12 cellular contexts compared by ENCODE assay signal in the genomic region with DNA sequence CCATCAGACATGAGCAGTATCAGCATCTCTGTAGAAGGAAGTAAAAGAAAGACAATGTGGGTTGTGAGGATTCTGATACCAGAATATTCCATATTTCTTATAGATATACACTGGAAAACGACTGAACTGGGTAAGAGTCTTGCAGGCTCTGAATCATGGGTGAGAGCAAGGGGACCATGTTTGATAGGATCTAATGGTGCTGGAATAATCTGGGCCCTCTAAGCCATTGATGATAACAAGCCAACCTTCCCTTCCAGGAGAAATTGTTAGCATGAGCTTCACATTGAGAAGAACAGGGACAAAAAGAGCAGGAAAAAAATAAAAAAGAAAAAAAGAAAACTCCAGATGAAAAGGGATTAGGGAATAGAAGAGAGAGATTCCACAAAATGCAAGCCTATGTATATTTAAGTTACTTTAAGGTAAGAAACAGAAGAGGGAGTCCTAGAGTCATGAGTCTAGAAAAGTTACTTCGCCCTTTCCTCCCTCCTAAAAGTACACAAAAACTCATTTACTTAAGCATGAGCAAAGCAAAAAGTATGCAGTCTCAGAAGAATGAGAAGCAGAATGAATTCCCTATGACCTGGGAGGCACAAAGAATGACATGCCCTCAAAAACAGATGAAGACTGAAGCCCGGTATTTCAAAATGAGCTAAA.
DNase-seq lines count a peak whose midpoint lies in the region; ATAC-seq and TF ChIP-seq lines count a peak whose summit lies in the region.
"Had no signal": no experiment of that assay in that cellular context is flagged by ENCODE, and none has a peak within 500 bp of the region (broad histone marks: within the 10 kb centered on the region; RNA-seq: fewer than 3 reads in every experiment).

No MANE protein-coding gene starts in this region.

- H3K27me3 ChIP-seq in Loucy (ENCODE audit: insufficient read depth, low read length, poor library complexity, severe bottlenecking) = no peaks in the 10 kb centered on the region
- H3K27me3 ChIP-seq: tibial artery had no signal

- no TSS peak for BruUV-seq in Calu3 (replicated peaks; lab: Mats Ljungman, UMichigan)

- no peaks in the 10 kb centered on the region for H3K27me3 Mint-ChIP-seq in Calu3 (ENCODE audit: unreplicated experiment)

- no peaks in the 10 kb centered on the region for H3K36me3 Mint-ChIP-seq in Calu3 (ENCODE audit: insufficient read depth, unreplicated experiment)

- ATAC-seq in omental fat pad (ENCODE audit: low FRiP score) = peak; percentile 23
- ATAC-seq in HG03457 (IDR thresholded peaks at IDR 0.05; ENCODE audit: unreplicated experiment) = no peak
- no peak for ATAC-seq in HG02870 (IDR thresholded peaks at IDR 0.05; ENCODE audit: unreplicated experiment)
- ATAC-seq: Right ventricle myocardium inferior had no signal

- no peaks in the 10 kb centered on the region for H3K4me1 ChIP-seq in Loucy (ENCODE audit: insufficient read depth, low read length, poor library complexity, severe bottlenecking)

- no peaks in the 10 kb centered on the region for H3F3A ChIP-seq in Loucy (ENCODE audit: low read depth)

- H3K9me3 ChIP-seq in Loucy (ENCODE audit: insufficient read depth, low read depth, low read length) = no peaks in the 10 kb centered on the region
- H3K9me3 ChIP-seq: tibial artery had no signal

- TF ChIP-seq CTCF in Calu3 (IDR thresholded peaks at IDR 0.05; ENCODE audit: unreplicated experiment) (no peak), Loucy (conservative IDR thresholded peaks at IDR 0.05; ENCODE audit: low read length) (peak; percentile 51), epithelial cell of esophagus (IDR thresholded peaks at IDR 0.05; ENCODE audit: insufficient read depth, low read depth, low read length, missing control alignments) (peak; percentile 30), omental fat pad (IDR thresholded peaks at IDR 0.05) (no peak)

- H3K4me2 ChIP-seq in Loucy (ENCODE audit: low read depth, low read length, poor library complexity, severe bottlenecking) = no peak overlapping the region

- no peak overlapping the region for H3K9ac ChIP-seq in Loucy (ENCODE audit: low read depth, low read length, poor library complexity, severe bottlenecking)

- H3K36me3 ChIP-seq in Loucy (ENCODE audit: insufficient read depth, low read length) = no peaks in the 10 kb centered on the region
- H3K36me3 ChIP-seq: tibial artery had no signal

- no peaks in the 10 kb centered on the region for H3K79me2 ChIP-seq in Loucy (ENCODE audit: insufficient read depth, low read length)

- no peak overlapping the region for H3K27ac Mint-ChIP-seq in Calu3 (ENCODE audit: unreplicated experiment)

- DNase-seq in Calu3 (peak; percentile 18), epithelial cell of esophagus (ENCODE audit: low read depth) (peak; percentile 74), omental fat pad (ENCODE audit: low spot score) (no peak), cerebellar nuclear complex (lab: John Stamatoyannopoulos, UW) (no peak), NCI-H2196 (lab: John Stamatoyannopoulos, UW; ENCODE audit: unreplicated experiment) (no peak)
- DNase-seq: NCI-H1436 treated with DMSO at 0.1 percent for 48 hours; stimulated activated CD4-positive, alpha-beta T cell treated with anti-CD3 and anti-CD28 coated beads, Interleukin-2, amount 100 ng/mL, for 48 hours; tibial artery had no signal

- H3K4me1 Mint-ChIP-seq in Calu3 (ENCODE audit: low read depth, unreplicated experiment) = peaks cover 22% of the 10 kb centered on the region

- intact Hi-C loops in Calu3 (cut with micrococcal nuclease; ENCODE audit: unreplicated experiment) = no loop called here

- CTCF ChIA-PET in Calu3 (lab: Charles Lee) = interaction anchor here (0.6 to 1.4 kb wide), 3 partner anchors 13 to 479 kb away, joined by 3 to 5 read pairs (median 3); no protein-coding TSS in a partner anchor

- H3K9me3 Mint-ChIP-seq in Calu3 (ENCODE audit: low read depth, unreplicated experiment) = peaks cover 2% of the 10 kb centered on the region

- no peaks in the 10 kb centered on the region for H4K20me1 ChIP-seq in Loucy (ENCODE audit: insufficient read depth, low read length, poor library complexity, severe bottlenecking)

- H3K4me3 ChIP-seq in Loucy (ENCODE audit: low read length, poor library complexity, severe bottlenecking) (no peak overlapping the region), epithelial cell of esophagus (ENCODE audit: low read length) (no peak overlapping the region)
- H3K4me3 ChIP-seq: tibial artery had no signal

- H3K4me3 Mint-ChIP-seq in Calu3 (ENCODE audit: low read depth, unreplicated experiment) = no peak overlapping the region

- no peaks in the 10 kb centered on the region for H3K9me2 ChIP-seq in Loucy (replicated peaks; ENCODE audit: low read depth, low read length)

- H2AFZ ChIP-seq in Loucy (ENCODE audit: low read length) = no peak overlapping the region

Comparison
In these comparisons a context has a peak if more than half of its experiments do, and no peak if none do; other contexts are left out.
1. DNase-seq: peak in Calu3 (single experiment) and epithelial cell of esophagus (single experiment); none in omental fat pad (single experiment), cerebellar nuclear complex (0 of 2) and NCI-H2196 (single experiment).
2. CTCF ChIP-seq: peak in Loucy (single experiment) and epithelial cell of esophagus (single experiment); none in Calu3 (single experiment) and omental fat pad (0 of 3).